12 cellular contexts compared by ENCODE assay signal in the genomic region with DNA sequence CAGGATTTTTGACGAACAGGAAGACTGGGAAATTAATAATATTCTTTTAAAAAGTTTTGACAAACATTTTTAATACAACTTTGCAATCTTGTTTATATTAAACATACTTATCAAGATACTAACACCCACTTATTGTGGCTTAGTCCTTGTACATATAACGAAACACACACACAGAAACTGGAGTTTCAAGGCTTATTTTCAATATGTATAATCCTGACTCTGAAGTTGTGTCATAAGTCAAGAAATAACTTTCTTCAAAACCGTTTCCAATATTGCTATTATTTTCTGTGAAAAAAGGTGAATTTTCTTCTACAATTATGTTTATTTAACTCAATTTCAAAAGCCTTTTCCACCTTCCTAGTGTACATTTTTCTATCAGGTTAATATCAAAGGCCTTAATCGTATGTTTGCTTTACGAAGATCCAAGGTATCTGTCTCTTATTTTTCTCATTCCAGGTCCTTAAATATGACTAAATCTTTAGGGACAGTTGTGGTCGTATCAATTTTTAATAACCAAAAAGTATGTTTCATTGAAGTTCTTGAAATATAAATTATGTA. TPM values are rescaled to one million over a fixed set of nuclear protein-coding genes. Genes with fewer than 3 reads are reported as not detected.
DNase-seq lines count a peak whose midpoint lies in the region; ATAC-seq and TF ChIP-seq lines count a peak whose summit lies in the region.
"Had no signal": no experiment of that assay in that cellular context is flagged by ENCODE, and none has a peak within 500 bp of the region (broad histone marks: within the 10 kb centered on the region; RNA-seq: fewer than 3 reads in every experiment).

No MANE protein-coding gene starts in this region.

- H3K36me3 ChIP-seq in GM06990 (ENCODE audit: control insufficient read depth, insufficient read depth, low read length) (no peaks in the 10 kb centered on the region; the same call in 1 of the 2 replicates), SJSA1 (peaks cover 85% of the 10 kb centered on the region), left lung (no peaks in the 10 kb centered on the region)

- H3K4me3 ChIP-seq in AG04449 (ENCODE audit: low read depth, low read length) (peak overlapping the region; percentile 22), GM06990 (replicated peaks; ENCODE audit: low read depth, low read length) (peak overlapping the region; percentile 65), SJSA1 (peak overlapping the region; percentile 85), left lung (peak overlapping the region; percentile 71 to 88)

- CTCF ChIA-PET in AG04449 (lab: Yijun Ruan, JAX): interaction anchor here (2.6 kb wide), 1 partner anchor 221 kb away, joined by 9 read pairs; no protein-coding TSS in a partner anchor

- H3K27ac ChIP-seq in SJSA1 (peak overlapping the region; percentile 99), left lung (no peak overlapping the region), substantia nigra (ENCODE audit: low read depth, low read length, poor library complexity, severe bottlenecking) (no peak overlapping the region)

- ATAC-seq in left lung (no peak), GM19035 (IDR thresholded peaks at IDR 0.05; ENCODE audit: unreplicated experiment) (no peak), GM19467 (IDR thresholded peaks at IDR 0.05; ENCODE audit: unreplicated experiment) (no peak)
- ATAC-seq: HCT116 had no signal

- intact Hi-C loops in left lung (cut with DNase I): no loop called here

- H3K9me3 ChIP-seq in SJSA1 (replicated peaks): no peaks in the 10 kb centered on the region
- no peaks in the 10 kb centered on the region for H3K9me3 ChIP-seq in left lung

- H3K4me1 ChIP-seq in SJSA1 (replicated peaks): peaks cover 11% of the 10 kb centered on the region
- H3K4me1 ChIP-seq in left lung: peaks cover 0 to 34% of the 10 kb centered on the region in 2 donors

- POLR2A ChIA-PET in AG04449 (lab: Yijun Ruan, JAX): no interaction called here

- TF ChIP-seq CTCF in AG04449 (IDR thresholded peaks at IDR 0.05; ENCODE audit: insufficient read depth, low read length, missing control alignments) (no peak), GM06990 (IDR thresholded peaks at IDR 0.05; ENCODE audit: insufficient read depth, low read length, poor library complexity, severe bottlenecking) (no peak), left lung (IDR thresholded peaks at IDR 0.05) (no peak)

- H3K27me3 ChIP-seq in GM06990 (replicated peaks; ENCODE audit: control insufficient read depth, insufficient read depth, low read length) (no peaks in the 10 kb centered on the region), SJSA1 (replicated peaks) (no peaks in the 10 kb centered on the region), left lung (peaks cover 0 to 6% of the 10 kb centered on the region in 2 donors)

- DNase-seq in AG04449 (ENCODE audit: low read depth, low spot score): no peak
- DNase-seq in GM06990 (ENCODE audit: extremely low read depth, insufficient read length): peak; percentile 29
- peak in 1 of 2 experiments; percentile 61 for DNase-seq in SJSA1 (ENCODE audit: low read depth in 1 of 2, low spot score in 2 of 2)
- DNase-seq in left lung: no peak
- no peak for DNase-seq in substantia nigra (lab: John Stamatoyannopoulos, UW)
- no peak for DNase-seq in DMS53 (lab: John Stamatoyannopoulos, UW)
- DNase-seq: mesendoderm; SIG-M5; stimulated activated CD4-positive, alpha-beta T cell treated with anti-CD3 and anti-CD28 coated beads, Interleukin-4, amount 100 ng/mL, for 1 hour had no signal

RNA-seq across cellular contexts. Expression of a gene that starts 1.8 kb away (rescaled TPM):
- 222 and 225 TPM in 2 replicates for total RNA-seq in SJSA1 (2014; rRNA removed; shearing (Covaris generic))
- 10 to 100 TPM; 12.3 to 16.4 TPM for total RNA-seq in left lung

RNA-seq across cellular contexts. Expression of a gene that starts 11.8 kb away (rescaled TPM):
- total RNA-seq in SJSA1 (2014; rRNA removed; shearing (Covaris generic)): 81.7 and 96.3 TPM in 2 replicates
- 10 to 100 TPM; 47.4 to 58.3 TPM for total RNA-seq in left lung

Comparison
In these comparisons a context has a peak if more than half of its experiments do, and no peak if none do; other contexts are left out.
1. H3K4me3 ChIP-seq: peak in every context shown above with its lines; median percentile 85 in SJSA1; 80 in left lung; 65 in GM06990; 22 in AG04449.
2. RNA of a gene that starts 1.8 kb away (total RNA-seq): 222 to 225 TPM in SJSA1; 12.3 to 16.4 TPM in left lung; every median in the first group is over 10 times any median in the second.